20 cellular contexts compared by ENCODE assay signal in genomic region chr22:19060356-19061009, GRCh38.
DNase-seq lines count a peak whose midpoint lies in the region; ATAC-seq, FAIRE-seq and TF ChIP-seq lines count a peak whose summit lies in the region.
"Had no signal": no experiment of that assay in that cellular context is flagged by ENCODE, and none has a peak within 500 bp of the region (broad histone marks: within the 10 kb centered on the region; RNA-seq: fewer than 3 reads in every experiment).

No MANE protein-coding gene starts in this region.

- H3K27ac ChIP-seq in HEK293 (ENCODE audit: extremely low read depth, low read depth, low read length), result no peak overlapping the region
- no peak overlapping the region for H3K27ac ChIP-seq in K562 (ENCODE audit: extremely low read depth, low read depth, low read length)
- H3K27ac ChIP-seq: BLaER1, stomach had no signal

- H3K4me1 ChIP-seq in HEK293 (ENCODE audit: control insufficient read depth, insufficient read depth, low read length) (no peaks in the 10 kb centered on the region), K562 (replicated peaks in 1 of 2; ENCODE audit: control insufficient read depth in 2 of 2, insufficient read depth in 2 of 2, low read length in 2 of 2) (peaks cover 0 to 15% of the 10 kb centered on the region in 2 experiments; a peak in 1 of 5 replicates)
- H3K4me1 ChIP-seq: BLaER1 had no signal

- no TSS peak for BruUV-seq in K562 (replicated peaks; lab: Mats Ljungman, UMichigan)

- 78% methylated on average over 15 of the region's 15 CpGs for WGBS in K562 (ENCODE audit: insufficient coverage, low coverage, missing lambda C conversion rate)

- peak; percentile 7 for DNase-seq in COR-L47 (lab: John Stamatoyannopoulos, UW)
- DNase-seq in K562 (ENCODE audit: extremely low read depth in 1 of 4, low spot score in 3 of 4), result no peak
- peak; percentile 42 for DNase-seq in islet precursor cell
- DNase-seq in RPMI8226, result no peak
- DNase-seq in dermis blood vessel endothelial cell, result no peak
- no peak for DNase-seq in hippocampal formation (lab: John Stamatoyannopoulos, UW)
- DNase-seq: activated CD4-positive, alpha-beta T cell treated with anti-CD3 and anti-CD28 coated beads, Interleukin-2, amount 10 ng/mL, durations not matched to agents 7 days and 5 days; activated naive CD4-positive, alpha-beta T cell treated with anti-CD3 and anti-CD28 coated beads for 36 hours; foreskin melanocyte; naive B cell; NCI-H345; retina; stimulated activated CD4-positive, alpha-beta T cell treated with anti-CD3 and anti-CD28 coated beads, Interleukin-4, amount 100 ng/mL, for 24 hours; stomach; T-helper 2 cell had no signal

- H3K4me2 ChIP-seq in K562 (ENCODE audit: insufficient read depth, low read length), result no peak overlapping the region
- H3K4me2 ChIP-seq: BLaER1 had no signal

- no peak for FAIRE-seq in K562 (lab: Jason Lieb, UNC)
- FAIRE-seq: GM19239, RCC 7860 had no signal

- peaks cover 0 to 98% of the 10 kb centered on the region in 2 experiments; a peak in 2 of 3 replicates for H3K36me3 ChIP-seq in HEK293 (ENCODE audit: control insufficient read depth in 2 of 2, insufficient read depth in 1 of 2, low read length in 2 of 2)
- peaks cover 93% of the 10 kb centered on the region; the same call in 2 of the 3 replicates for H3K36me3 ChIP-seq in K562 (ENCODE audit: control insufficient read depth, insufficient read depth, low read length)

- no peak for TF ChIP-seq POLR2A in K562 (conservative IDR thresholded peaks at IDR 0.05)

- peaks cover 3% of the 10 kb centered on the region for H3K9me1 ChIP-seq in K562 (ENCODE audit: control insufficient read depth, insufficient read depth, low read length)

- ATAC-seq in K562 (no peak), GM19467 (IDR thresholded peaks at IDR 0.05; ENCODE audit: unreplicated experiment) (no peak)

- no peaks in the 10 kb centered on the region for H3K79me2 ChIP-seq in K562 (ENCODE audit: control insufficient read depth, insufficient read depth, low read length)

- H3K9me3 ChIP-seq in HEK293 (ENCODE audit: control insufficient read depth, insufficient read depth, low read depth, low read length), result no peaks in the 10 kb centered on the region
- H3K9me3 ChIP-seq in K562 (replicated peaks; ENCODE audit: control insufficient read depth, insufficient read depth, low read depth, low read length), result no peaks in the 10 kb centered on the region
- H3K9me3 ChIP-seq: BLaER1, stomach had no signal

- no peak for TF ChIP-seq RAD21 in K562 (CRISPR knock-in tag; conservative IDR thresholded peaks at IDR 0.05 in 1 of 2, IDR thresholded peaks at IDR 0.05 in 1 of 2)

- peaks cover 22% of the 10 kb centered on the region for H4K20me1 ChIP-seq in K562 (replicated peaks; ENCODE audit: control insufficient read depth, insufficient read depth, low read length)

- POLR2A ChIA-PET in HEK293 (lab: Yijun Ruan, JAX), result no interaction called here
- POLR2A ChIA-PET in K562 (lab: Yijun Ruan, JAX), result interaction anchor here (0.6 to 2.7 kb wide), 8 partner anchors 10 to 61 kb away, joined by 3 to 15 read pairs (median 4); partner anchors contain the start of gene DGCR2

- no peaks in the 10 kb centered on the region for H3K27me3 ChIP-seq in K562 (ENCODE audit: control insufficient read depth in 2 of 2, insufficient read depth in 2 of 2, low read length in 2 of 2)
- H3K27me3 ChIP-seq: BLaER1, stomach had no signal

- H3K4me3 ChIP-seq in HEK293 (ENCODE audit: low read depth, low read length), result no peak overlapping the region
- no peak overlapping the region for H3K4me3 ChIP-seq in K562
- H3K4me3 ChIP-seq: BLaER1, stomach had no signal

- H3K9ac ChIP-seq in K562 (ENCODE audit: insufficient read depth in 1 of 2, low read depth in 2 of 2, low read length in 2 of 2), result no peak overlapping the region
- H3K9ac ChIP-seq: BLaER1 had no signal

- intact Hi-C loops in K562 (cut with micrococcal nuclease), result no loop called here

- no peak for TF ChIP-seq EP300 in K562 (IDR thresholded peaks at IDR 0.05; ENCODE audit: low read length)

- no peak overlapping the region for H2AFZ ChIP-seq in K562 (ENCODE audit: low read depth, low read length)

- CTCF ChIA-PET in HEK293 (lab: Yijun Ruan, JAX) (interaction anchor here (0.6 to 1.8 kb wide), 3 partner anchors 12 to 569 kb away, joined by 3 to 7 read pairs (median 3); no protein-coding TSS in a partner anchor), K562 (lab: Yijun Ruan, JAX; ENCODE audit: low intra/inter-chr PET ratio) (interaction anchor here (0.6 kb wide), 1 partner anchor 22 kb away, joined by 4 read pairs; no protein-coding TSS in a partner anchor)

- no peak for TF ChIP-seq CTCF in HEK293 (tag by site-specific recombination; IDR thresholded peaks at IDR 0.05)
- TF ChIP-seq CTCF in K562 (IDR thresholded peaks at IDR 0.05 in 2 of 3, conservative IDR thresholded peaks at IDR 0.05 in 1 of 3; ENCODE audit: insufficient read depth in 2 of 3, low read depth in 1 of 3, low read length in 3 of 3), result no peak

- in situ Hi-C loops in K562 (cut with MboI), result no loop called here

TF ChIP-seq in HEK293, 187 proteins besides CTCF, POLR2A, EP300 and RAD21:
- TF ChIP-seq ZFP69B (tag by site-specific recombination; IDR thresholded peaks at IDR 0.05) (peak; percentile 65; the same call in 1 of the 2 replicates), ZNF624 (tag by site-specific recombination; IDR thresholded peaks at IDR 0.05) (no peak), ZNF521 (tag by site-specific recombination; IDR thresholded peaks at IDR 0.05) (no peak), ZNF23 (tag by site-specific recombination; IDR thresholded peaks at IDR 0.05; ENCODE audit: borderline replicate concordance) (no peak), ZIC2 (tag by site-specific recombination; IDR thresholded peaks at IDR 0.05) (peak; percentile 68), GFI1B (tag by site-specific recombination; IDR thresholded peaks at IDR 0.05) (no peak), ZFHX2 (tag by site-specific recombination; conservative IDR thresholded peaks at IDR 0.05) (no peak), ZXDB (tag by site-specific recombination; IDR thresholded peaks at IDR 0.05) (no peak)
TF ChIP-seq in HEK293: peak in this region for 2.

TF ChIP-seq in K562, 482 proteins besides CTCF, POLR2A, EP300 and RAD21 (continues in another document):
- TF ChIP-seq BRF2 (IDR thresholded peaks at IDR 0.05; ENCODE audit: borderline replicate concordance, insufficient read depth, insufficient read length), result no peak
- no peak for TF ChIP-seq ETV5 (CRISPR knock-in tag; IDR thresholded peaks at IDR 0.05; ENCODE audit: low read depth)
- TF ChIP-seq U2AF1 (optimal IDR thresholded peaks at IDR 0.05; ENCODE audit: low read depth, low read length), result no peak
- no peak for TF ChIP-seq CAMTA2 (CRISPR knock-in tag; conservative IDR thresholded peaks at IDR 0.05)
- 0 out of 2 replicates have a peak, but pooled peaks have one; percentile 46 for TF ChIP-seq ZNF282 (CRISPR knock-in tag; IDR thresholded peaks at IDR 0.05)
- TF ChIP-seq ZNF79 (CRISPR knock-in tag; IDR thresholded peaks at IDR 0.05; ENCODE audit: low read depth), result no peak
- peak; percentile 6; the same call in 1 of the 2 replicates for TF ChIP-seq ZNF740 (CRISPR knock-in tag; IDR thresholded peaks at IDR 0.05)
- no peak for TF ChIP-seq ZNF740 (tag; IDR thresholded peaks at IDR 0.05)
- no peak for TF ChIP-seq ZNF583 (CRISPR knock-in tag; IDR thresholded peaks at IDR 0.05)
- TF ChIP-seq MAX (CRISPR knock-in tag; IDR thresholded peaks at IDR 0.05), result peak; percentile 56
- TF ChIP-seq ZNF449 (CRISPR knock-in tag; IDR thresholded peaks at IDR 0.05), result no peak

Comparison
In these comparisons a context has a peak if more than half of its experiments do, and no peak if none do; other contexts are left out.
1. DNase-seq: peak in COR-L47 (single experiment) and islet precursor cell (single experiment); none in K562 (0 of 4), RPMI8226 (single experiment), dermis blood vessel endothelial cell (single experiment) and hippocampal formation (0 of 2).